Comparison of ENCODE assay signal across 8 cellular contexts in the genomic region with DNA sequence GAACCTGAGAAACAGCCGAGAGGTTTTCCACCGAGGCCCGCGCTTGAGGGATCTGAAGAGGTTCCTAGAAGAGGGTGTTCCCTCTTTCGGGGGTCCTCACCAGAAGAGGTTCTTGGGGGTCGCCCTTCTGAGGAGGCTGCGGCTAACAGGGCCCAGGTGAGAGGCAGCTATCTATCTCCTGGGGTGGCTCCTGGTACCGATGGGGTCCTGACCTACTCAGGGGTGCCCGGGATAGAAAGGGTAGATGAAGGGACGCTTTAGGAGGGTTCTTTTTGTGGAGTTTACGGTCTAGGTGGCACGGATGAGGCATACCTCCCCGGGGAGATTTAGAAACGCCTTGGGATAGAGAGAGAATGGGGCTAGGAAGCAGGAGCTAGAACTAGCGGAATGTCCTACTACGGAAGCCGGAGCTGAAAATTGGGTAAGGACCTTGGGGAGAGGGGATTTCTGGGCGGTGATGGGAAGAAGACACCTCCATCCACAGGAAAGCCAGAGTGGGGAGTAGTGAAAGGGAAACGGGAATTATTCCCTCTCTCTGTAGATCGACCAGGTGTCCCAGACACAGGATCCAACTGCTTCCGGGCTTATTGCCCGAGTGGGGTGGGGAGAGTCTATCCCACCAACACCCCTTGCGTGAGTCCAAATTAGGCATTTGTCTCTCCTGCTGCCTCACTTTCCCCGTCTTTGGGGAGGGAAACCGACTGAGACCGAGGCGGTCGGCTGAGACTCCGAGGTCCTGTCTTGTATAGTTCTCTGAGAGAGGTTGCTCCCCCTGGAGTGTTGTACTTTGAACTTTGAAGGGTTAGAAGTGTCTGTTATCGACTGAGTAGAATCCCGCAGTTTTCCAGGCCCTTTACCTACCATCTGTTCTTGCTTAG. TPM values are rescaled to one million over a fixed set of nuclear protein-coding genes. Genes with fewer than 3 reads are reported as not detected.
DNase-seq lines count a peak whose midpoint lies in the region; ATAC-seq and TF ChIP-seq lines count a peak whose summit lies in the region.

No MANE protein-coding gene starts in this region.

- peak overlapping the region; percentile 92 to 98 (median 94) for H3K4me3 Mint-ChIP-seq in CD8-positive, alpha-beta memory T cell
- H3K4me3 Mint-ChIP-seq in activated naive CD8-positive, alpha-beta T cell = peak overlapping the region; percentile 100

- no peaks in the 10 kb centered on the region for H3K9me3 ChIP-seq in CD8-positive, alpha-beta memory T cell (ENCODE audit: low read length)
- H3K9me3 ChIP-seq in heart right ventricle (no peaks in the 10 kb centered on the region), prostate gland (no peaks in the 10 kb centered on the region)

- H3K36me3 ChIP-seq in CD8-positive, alpha-beta memory T cell (ENCODE audit: insufficient read depth, low read length) = no peaks in the 10 kb centered on the region
- H3K36me3 ChIP-seq in heart right ventricle (peaks cover 0 to 11% (median 0%) of the 10 kb centered on the region in 9 donors), prostate gland (no peaks in the 10 kb centered on the region)

- peak overlapping the region; percentile 85 for H3K4me3 ChIP-seq in CD8-positive, alpha-beta memory T cell (ENCODE audit: low read length)
- H3K4me3 ChIP-seq in heart right ventricle (peak overlapping the region; percentile 76 to 99 (median 80)), prostate gland (peak overlapping the region; percentile 71 to 76)

- H3K27ac ChIP-seq in CD8-positive, alpha-beta memory T cell (ENCODE audit: low read depth, low read length) = peak overlapping the region; percentile 83
- peak overlapping the region; percentile 82 to 96 (median 92) for H3K27ac ChIP-seq in heart right ventricle
- H3K27ac ChIP-seq in prostate gland = peak overlapping the region; percentile 91 to 92

- peaks cover 21% of the 10 kb centered on the region for H3K4me1 ChIP-seq in CD8-positive, alpha-beta memory T cell (ENCODE audit: insufficient read depth, low read length)
- H3K4me1 ChIP-seq in heart right ventricle (peaks cover 0 to 56% (median 43%) of the 10 kb centered on the region in 9 donors), prostate gland (replicated peaks) (peaks cover 16% of the 10 kb centered on the region)

- no peak for TF ChIP-seq CTCF in heart right ventricle (IDR thresholded peaks at IDR 0.05)
- no peak for TF ChIP-seq CTCF in prostate gland (IDR thresholded peaks at IDR 0.05)

- POLR2A ChIA-PET in CD8-positive, alpha-beta memory T cell (lab: Charles Lee) = interaction anchor here (0.8 to 1.7 kb wide), 2 partner anchors 45 to 102 kb away, joined by 3 to 4 read pairs; no protein-coding TSS in a partner anchor

- peaks cover 49 to 73% (median 60%) of the 10 kb centered on the region in 3 donors for H3K4me1 Mint-ChIP-seq in CD8-positive, alpha-beta memory T cell
- H3K4me1 Mint-ChIP-seq in activated naive CD8-positive, alpha-beta T cell (ENCODE audit: low read depth) = peaks cover 57% of the 10 kb centered on the region

- intact Hi-C loops in heart right ventricle (cut with DNase I) = loop anchor here in 1 of 10 donors (5.0 kb wide), 1 partner anchor 110 kb away; no protein-coding TSS in a partner anchor
- intact Hi-C loops in prostate gland (cut with DNase I) = loop anchor here (10.0 kb wide), 2 partner anchors 108 to 228 kb away; no protein-coding TSS in a partner anchor

- H3K9me3 Mint-ChIP-seq in CD8-positive, alpha-beta memory T cell = no peaks in the 10 kb centered on the region
- no peaks in the 10 kb centered on the region for H3K9me3 Mint-ChIP-seq in activated naive CD8-positive, alpha-beta T cell (ENCODE audit: low read depth)

- TF ChIP-seq POLR2A in prostate gland (IDR thresholded peaks at IDR 0.05) = no peak

- CTCF ChIA-PET in CD8-positive, alpha-beta memory T cell (lab: Charles Lee) = no interaction called here

- no peaks in the 10 kb centered on the region for H3K27me3 ChIP-seq in CD8-positive, alpha-beta memory T cell (ENCODE audit: insufficient read depth, low read length, poor library complexity, severe bottlenecking)
- H3K27me3 ChIP-seq in heart right ventricle (no peaks in the 10 kb centered on the region), prostate gland (replicated peaks; ENCODE audit: insufficient read depth) (no peaks in the 10 kb centered on the region)

- H3K27me3 Mint-ChIP-seq in CD8-positive, alpha-beta memory T cell = peaks cover 0 to 3% of the 10 kb centered on the region in 2 donors
- no peaks in the 10 kb centered on the region for H3K27me3 Mint-ChIP-seq in activated naive CD8-positive, alpha-beta T cell

- WGBS in heart right ventricle, 2 donors = 0 to 1% methylated on average over 31 of the region's 31 CpGs
- under 1% methylated on average over 31 of the region's 31 CpGs for WGBS in prostate gland

- ATAC-seq in GM21526 (IDR thresholded peaks at IDR 0.05; ENCODE audit: low FRiP score, unreplicated experiment) (peak; percentile 0), heart right ventricle (peak in 7 of 8 donors; percentile 0 to 21 (median 3))

- peak in 3 of 5 donors; percentile 5 to 32 (median 6) for DNase-seq in CD8-positive, alpha-beta memory T cell
- DNase-seq in NCI-H69 (lab: John Stamatoyannopoulos, UW) (peak; percentile 53), heart right ventricle (no peak), prostate gland (ENCODE audit: low spot score) (peak; percentile 13), NCI-H1436 (lab: John Stamatoyannopoulos, UW) (no peak), NCI-H226 (no peak)

- peaks cover 0 to 29% (median 0%) of the 10 kb centered on the region in 3 donors for H3K36me3 Mint-ChIP-seq in CD8-positive, alpha-beta memory T cell
- no peaks in the 10 kb centered on the region for H3K36me3 Mint-ChIP-seq in activated naive CD8-positive, alpha-beta T cell

- peak overlapping the region; percentile 91 to 98 (median 95) for H3K27ac Mint-ChIP-seq in CD8-positive, alpha-beta memory T cell
- H3K27ac Mint-ChIP-seq in activated naive CD8-positive, alpha-beta T cell = peak overlapping the region; percentile 95

RNA-seq across cellular contexts. Expression of a gene that starts 0.7 kb away (rescaled TPM):
- 10 to 100 TPM; 33.3 to 36.6 TPM for total RNA-seq in CD8-positive, alpha-beta memory T cell
- polyA plus RNA-seq in CD8-positive, alpha-beta memory T cell = 41.0 TPM
- total RNA-seq in heart right ventricle (10 to 100 TPM; 14.7 to 21.4 (median 18.5) TPM), prostate gland (10 to 100 TPM; 35.8 to 45.3 TPM)
- 1 to 10 TPM; 6.9 to 9.5 TPM for polyA plus RNA-seq in heart right ventricle

RNA-seq across cellular contexts. Expression of a gene that starts 1.0 kb away (rescaled TPM):
- 100 to 1,000 TPM; 103 to 111 TPM for total RNA-seq in CD8-positive, alpha-beta memory T cell
- 62.3 TPM for polyA plus RNA-seq in CD8-positive, alpha-beta memory T cell
- total RNA-seq in heart right ventricle (10 to 100 TPM; 49.6 to 66.8 (median 62.5) TPM), prostate gland (10 to 100 TPM; 64.1 to 95.8 TPM)
- polyA plus RNA-seq in heart right ventricle = 10 to 100 TPM; 50.4 to 60.7 TPM

RNA-seq across cellular contexts. Expression of a gene that starts 58.2 kb away (rescaled TPM):
- total RNA-seq in CD8-positive, alpha-beta memory T cell = 10 to 100 TPM; 29.9 to 30.1 TPM
- 112 TPM for polyA plus RNA-seq in CD8-positive, alpha-beta memory T cell
- total RNA-seq in heart right ventricle (10 to 100 TPM; 39.9 to 53.9 (median 45.9) TPM), prostate gland (10 to 100 TPM; 62.3 to 81.4 TPM)
- polyA plus RNA-seq in heart right ventricle = 10 to 100 TPM; 33.4 to 57.9 TPM

Comparison
In these comparisons a context has a peak if more than half of its experiments do, and no peak if none do; other contexts are left out.
1. DNase-seq: peak in CD8-positive, alpha-beta memory T cell (3 of 5), NCI-H69 (single experiment) and prostate gland (single experiment); none in heart right ventricle (0 of 2), NCI-H1436 (single experiment) and NCI-H226 (single experiment).
2. Peak in every context shown above with its lines, with median percentiles within 50 percentile points of each other: H3K27ac ChIP-seq and H3K4me3 ChIP-seq.